In the genomic region with DNA sequence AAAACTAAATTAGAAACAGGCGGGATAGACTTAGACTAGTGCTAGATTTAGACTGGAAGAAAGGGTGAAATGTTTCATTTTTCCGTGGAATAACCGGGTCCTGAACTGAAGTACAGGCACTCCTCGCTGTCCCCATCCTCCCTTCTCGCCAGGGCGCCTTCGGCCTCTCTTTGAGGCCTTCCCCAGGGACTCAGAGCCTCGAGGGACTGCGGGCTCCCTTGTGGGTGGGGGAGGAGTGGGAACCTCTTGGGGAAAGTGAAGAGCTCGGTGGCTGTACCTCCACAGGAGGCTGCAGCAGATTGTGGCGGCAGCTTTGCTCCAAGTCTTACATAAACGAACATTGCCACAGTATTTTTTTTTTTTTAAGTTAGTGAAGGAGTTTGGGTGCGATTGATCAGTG, we compare ENCODE assay signal across 2 cellular contexts.
TF ChIP-seq lines count a peak whose summit lies in the region.

No MANE protein-coding gene starts in this region.

TF ChIP-seq in IMR-90, 13 proteins besides CTCF, POLR2A, EP300 and RAD21:
- no peak for TF ChIP-seq RFX5 (IDR thresholded peaks at IDR 0.05; ENCODE audit: low read depth, low read length)
- TF ChIP-seq, protein P1, sequence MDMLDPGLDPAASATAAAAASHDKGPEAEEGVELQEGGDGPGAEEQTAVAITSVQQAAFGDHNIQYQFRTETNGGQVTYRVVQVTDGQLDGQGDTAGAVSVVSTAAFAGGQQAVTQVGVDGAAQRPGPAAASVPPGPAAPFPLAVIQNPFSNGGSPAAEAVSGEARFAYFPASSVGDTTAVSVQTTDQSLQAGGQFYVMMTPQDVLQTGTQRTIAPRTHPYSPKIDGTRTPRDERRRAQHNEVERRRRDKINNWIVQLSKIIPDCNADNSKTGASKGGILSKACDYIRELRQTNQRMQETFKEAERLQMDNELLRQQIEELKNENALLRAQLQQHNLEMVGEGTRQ (IDR thresholded peaks at IDR 0.05; ENCODE audit: low read depth, low read length), result no peak
- TF ChIP-seq MXI1 (IDR thresholded peaks at IDR 0.05; ENCODE audit: borderline replicate concordance, low read depth, low read length), result no peak
- TF ChIP-seq, protein P2, sequence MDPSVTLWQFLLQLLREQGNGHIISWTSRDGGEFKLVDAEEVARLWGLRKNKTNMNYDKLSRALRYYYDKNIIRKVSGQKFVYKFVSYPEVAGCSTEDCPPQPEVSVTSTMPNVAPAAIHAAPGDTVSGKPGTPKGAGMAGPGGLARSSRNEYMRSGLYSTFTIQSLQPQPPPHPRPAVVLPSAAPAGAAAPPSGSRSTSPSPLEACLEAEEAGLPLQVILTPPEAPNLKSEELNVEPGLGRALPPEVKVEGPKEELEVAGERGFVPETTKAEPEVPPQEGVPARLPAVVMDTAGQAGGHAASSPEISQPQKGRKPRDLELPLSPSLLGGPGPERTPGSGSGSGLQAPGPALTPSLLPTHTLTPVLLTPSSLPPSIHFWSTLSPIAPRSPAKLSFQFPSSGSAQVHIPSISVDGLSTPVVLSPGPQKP (IDR thresholded peaks at IDR 0.05; ENCODE audit: borderline replicate concordance, low read depth, low read length), result no peak
- TF ChIP-seq FOS (IDR thresholded peaks at IDR 0.05; ENCODE audit: low read depth, low read length), result no peak
- no peak for TF ChIP-seq MAZ (IDR thresholded peaks at IDR 0.05; ENCODE audit: borderline replicate concordance, low read depth, low read length)
- TF ChIP-seq SMC3 (IDR thresholded peaks at IDR 0.05; ENCODE audit: low read depth, low read length), result no peak
- no peak for TF ChIP-seq MAFK (IDR thresholded peaks at IDR 0.05; ENCODE audit: low read depth, low read length)
- TF ChIP-seq NFE2L2 (IDR thresholded peaks at IDR 0.05; ENCODE audit: low read depth, low read length), result no peak
- no peak for TF ChIP-seq BHLHE40 (IDR thresholded peaks at IDR 0.05; ENCODE audit: low read depth, low read length)
- no peak for TF ChIP-seq CHD1 (IDR thresholded peaks at IDR 0.05; ENCODE audit: low read depth, low read length)
- no peak for TF ChIP-seq RCOR1 (IDR thresholded peaks at IDR 0.05; ENCODE audit: insufficient replicate concordance, low read length)
- TF ChIP-seq CEBPB (IDR thresholded peaks at IDR 0.05; ENCODE audit: low read depth, low read length), result no peak

TF ChIP-seq in GM12878, 131 proteins besides CTCF, POLR2A, EP300 and RAD21:
- peak; percentile 65 for TF ChIP-seq MEF2B (IDR thresholded peaks at IDR 0.05; ENCODE audit: partially characterized antibody, poor library complexity, severe bottlenecking)
- TF ChIP-seq, protein P3, sequence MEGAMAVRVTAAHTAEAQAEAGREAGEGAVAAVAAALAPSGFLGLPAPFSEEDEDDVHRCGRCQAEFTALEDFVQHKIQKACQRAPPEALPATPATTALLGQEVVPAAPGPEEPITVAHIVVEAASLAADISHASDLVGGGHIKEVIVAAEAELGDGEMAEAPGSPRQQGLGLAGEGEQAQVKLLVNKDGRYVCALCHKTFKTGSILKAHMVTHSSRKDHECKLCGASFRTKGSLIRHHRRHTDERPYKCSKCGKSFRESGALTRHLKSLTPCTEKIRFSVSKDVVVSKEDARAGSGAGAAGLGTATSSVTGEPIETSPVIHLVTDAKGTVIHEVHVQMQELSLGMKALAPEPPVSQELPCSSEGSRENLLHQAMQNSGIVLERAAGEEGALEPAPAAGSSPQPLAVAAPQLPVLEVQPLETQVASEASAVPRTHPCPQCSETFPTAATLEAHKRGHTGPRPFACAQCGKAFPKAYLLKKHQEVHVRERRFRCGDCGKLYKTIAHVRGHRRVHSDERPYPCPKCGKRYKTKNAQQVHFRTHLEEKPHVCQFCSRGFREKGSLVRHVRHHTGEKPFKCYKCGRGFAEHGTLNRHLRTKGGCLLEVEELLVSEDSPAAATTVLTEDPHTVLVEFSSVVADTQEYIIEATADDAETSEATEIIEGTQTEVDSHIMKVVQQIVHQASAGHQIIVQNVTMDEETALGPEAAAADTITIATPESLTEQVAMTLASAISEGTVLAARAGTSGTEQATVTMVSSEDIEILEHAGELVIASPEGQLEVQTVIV (IDR thresholded peaks at IDR 0.05; ENCODE audit: borderline replicate concordance, partially characterized antibody), result no peak
- no peak for TF ChIP-seq HDGF (IDR thresholded peaks at IDR 0.05)
- TF ChIP-seq, protein P4, sequence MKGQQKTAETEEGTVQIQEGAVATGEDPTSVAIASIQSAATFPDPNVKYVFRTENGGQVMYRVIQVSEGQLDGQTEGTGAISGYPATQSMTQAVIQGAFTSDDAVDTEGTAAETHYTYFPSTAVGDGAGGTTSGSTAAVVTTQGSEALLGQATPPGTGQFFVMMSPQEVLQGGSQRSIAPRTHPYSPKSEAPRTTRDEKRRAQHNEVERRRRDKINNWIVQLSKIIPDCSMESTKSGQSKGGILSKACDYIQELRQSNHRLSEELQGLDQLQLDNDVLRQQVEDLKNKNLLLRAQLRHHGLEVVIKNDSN (IDR thresholded peaks at IDR 0.05; ENCODE audit: borderline replicate concordance, extremely low read length, insufficient read depth, low read depth, low read length), result no peak
- no peak for TF ChIP-seq BCL11A (IDR thresholded peaks at IDR 0.05; ENCODE audit: low read depth, low read length)
- no peak for TF ChIP-seq ZNF24 (IDR thresholded peaks at IDR 0.05)
